Comparison of ENCODE assay signal across 9 cellular contexts in genomic region chr4:10160280-10160856, GRCh38. TPM values are rescaled to one million over a fixed set of nuclear protein-coding genes. Genes with fewer than 3 reads are reported as not detected.
DNase-seq lines count a peak whose midpoint lies in the region; ATAC-seq, FAIRE-seq and TF ChIP-seq lines count a peak whose summit lies in the region.
"Had no signal": no experiment of that assay in that cellular context is flagged by ENCODE, and none has a peak within 500 bp of the region (broad histone marks: within the 10 kb centered on the region; RNA-seq: fewer than 3 reads in every experiment).

No MANE protein-coding gene starts in this region.

- peak; percentile 37 for TF ChIP-seq CTCF in C4-2B (conservative IDR thresholded peaks at IDR 0.05)
- peak; percentile 59 to 83 (median 73); a peak in 5 of 6 replicates for TF ChIP-seq CTCF in K562 (IDR thresholded peaks at IDR 0.05 in 2 of 3, conservative IDR thresholded peaks at IDR 0.05 in 1 of 3; ENCODE audit: insufficient read depth in 2 of 3, low read depth in 1 of 3, low read length in 3 of 3)
- no peak for TF ChIP-seq CTCF in omental fat pad (IDR thresholded peaks at IDR 0.05)

- no peaks in the 10 kb centered on the region for H4K20me1 ChIP-seq in K562 (replicated peaks; ENCODE audit: control insufficient read depth, insufficient read depth, low read length)

- in situ Hi-C loops in K562 (cut with MboI), result loop anchor here (5.0 to 25.0 kb wide), 2 partner anchors 387 to 1252 kb away; no protein-coding TSS in a partner anchor

- BruUV-seq in K562 (replicated peaks; lab: Mats Ljungman, UMichigan), result no TSS peak

- H3K79me2 ChIP-seq in K562 (ENCODE audit: control insufficient read depth, insufficient read depth, low read length), result no peaks in the 10 kb centered on the region

- intact Hi-C loops in K562 (cut with micrococcal nuclease), result loop anchor here (1.0 kb wide), 1 partner anchor 243 kb away; no protein-coding TSS in a partner anchor

- no peaks in the 10 kb centered on the region; the same call in 2 of the 3 replicates for H3K36me3 ChIP-seq in K562 (ENCODE audit: control insufficient read depth, insufficient read depth, low read length)

- no peaks in the 10 kb centered on the region for H3K9me3 ChIP-seq in K562 (replicated peaks; ENCODE audit: control insufficient read depth, insufficient read depth, low read depth, low read length)

- H3K27me3 ChIP-seq in K562 (ENCODE audit: control insufficient read depth in 2 of 2, insufficient read depth in 2 of 2, low read length in 2 of 2), result peaks cover under 1 to 5% of the 10 kb centered on the region in 2 experiments; a peak in 1 of 5 replicates

- peaks cover 0 to 29% of the 10 kb centered on the region in 2 experiments; a peak in 3 of 5 replicates for H3K4me1 ChIP-seq in K562 (replicated peaks in 1 of 2; ENCODE audit: control insufficient read depth in 2 of 2, insufficient read depth in 2 of 2, low read length in 2 of 2)

- TF ChIP-seq EP300 in K562 (IDR thresholded peaks at IDR 0.05; ENCODE audit: low read length), result no peak

- peak; percentile 11 for DNase-seq in HuH-7 (ENCODE audit: low spot score)
- peak; percentile 33 to 68 (median 45) for DNase-seq in K562 (ENCODE audit: extremely low read depth in 1 of 4, low spot score in 3 of 4)
- no peak for DNase-seq in left lobe of liver (ENCODE audit: low spot score)
- DNase-seq in omental fat pad (ENCODE audit: low spot score), result no peak
- no peak for DNase-seq in RPMI8226
- no peak for DNase-seq in GM12891 (ENCODE audit: insufficient read length, low spot score)

- H2AFZ ChIP-seq in K562 (ENCODE audit: low read depth, low read length), result peak overlapping the region; percentile 75

- CTCF ChIA-PET in K562 (lab: Yijun Ruan, JAX; ENCODE audit: low intra/inter-chr PET ratio), result interaction anchor here (1.2 to 2.9 kb wide), 3 partner anchors 244 to 389 kb away, joined by 7 to 21 read pairs (median 17); no protein-coding TSS in a partner anchor

- no peak overlapping the region for H3K4me2 ChIP-seq in K562 (ENCODE audit: insufficient read depth, low read length)

- no peak overlapping the region for H3K4me3 ChIP-seq in K562
- H3K4me3 ChIP-seq: SK-N-MC had no signal

- ATAC-seq in K562 (peak; percentile 73), left lobe of liver (peak; percentile 36), omental fat pad (ENCODE audit: low FRiP score) (no peak), GM19351 (IDR thresholded peaks at IDR 0.05; ENCODE audit: unreplicated experiment) (no peak)

- TF ChIP-seq RAD21 in K562 (CRISPR knock-in tag; conservative IDR thresholded peaks at IDR 0.05 in 1 of 2, IDR thresholded peaks at IDR 0.05 in 1 of 2), result peak; percentile 74 to 85

- TF ChIP-seq POLR2A in K562 (conservative IDR thresholded peaks at IDR 0.05) (no peak), GM12891 (IDR thresholded peaks at IDR 0.05; ENCODE audit: low read depth, low read length) (no peak)

- H3K27ac ChIP-seq in C4-2B (no peak overlapping the region), K562 (ENCODE audit: extremely low read depth, low read depth, low read length) (no peak overlapping the region)
- H3K27ac ChIP-seq: SK-N-MC had no signal

- 27% methylated on average over 7 of the region's 7 CpGs for WGBS in K562 (ENCODE audit: insufficient coverage, low coverage, missing lambda C conversion rate)

- POLR2A ChIA-PET in K562 (lab: Yijun Ruan, JAX), result interaction anchor here (0.6 to 1.4 kb wide), 6 partner anchors 13 to 339 kb away, joined by 3 to 5 read pairs (median 3); no protein-coding TSS in a partner anchor

- no peak overlapping the region for H3K9ac ChIP-seq in K562 (ENCODE audit: insufficient read depth in 1 of 2, low read depth in 2 of 2, low read length in 2 of 2)

- peak; percentile 77 for FAIRE-seq in K562 (lab: Jason Lieb, UNC)
- no peak for FAIRE-seq in GM12891 (lab: Jason Lieb, UNC)

- no peaks in the 10 kb centered on the region for H3K9me1 ChIP-seq in K562 (ENCODE audit: control insufficient read depth, insufficient read depth, low read length)

TF ChIP-seq in K562, 482 proteins besides CTCF, POLR2A, EP300 and RAD21 (continues in another document):
- TF ChIP-seq SNRNP70 (optimal IDR thresholded peaks at IDR 0.05; ENCODE audit: low read depth, low read length) (no peak), SLC30A9 (CRISPR knock-in tag; IDR thresholded peaks at IDR 0.05) (no peak), UBTF (IDR thresholded peaks at IDR 0.05; ENCODE audit: borderline replicate concordance in 1 of 2, low read depth in 2 of 2, low read length in 2 of 2) (no peak), ZNF175 (CRISPR knock-in tag; IDR thresholded peaks at IDR 0.05; ENCODE audit: low read depth) (no peak), ZNF311 (CRISPR knock-in tag; IDR thresholded peaks at IDR 0.05) (0 out of 2 replicates have a peak, but pooled peaks have one; percentile 19), RNF2 (IDR thresholded peaks at IDR 0.05) (no peak), KDM2B (CRISPR knock-in tag; IDR thresholded peaks at IDR 0.05) (no peak), MAFF (IDR thresholded peaks at IDR 0.05; ENCODE audit: low read length) (no peak), MCM2 (IDR thresholded peaks at IDR 0.05; ENCODE audit: low read depth) (no peak), TEAD2 (tag; IDR thresholded peaks at IDR 0.05) (no peak)

TF ChIP-seq in GM12891, 5 proteins besides CTCF, POLR2A, EP300 and RAD21:
- no peak for TF ChIP-seq PAX5 (IDR thresholded peaks at IDR 0.05; ENCODE audit: insufficient read depth, low read length, severe bottlenecking)
- TF ChIP-seq SPI1 (IDR thresholded peaks at IDR 0.05; ENCODE audit: low read depth, low read length), result no peak
- TF ChIP-seq POU2F2 (IDR thresholded peaks at IDR 0.05; ENCODE audit: low read depth, low read length), result no peak
- no peak for TF ChIP-seq TAF1 (IDR thresholded peaks at IDR 0.05; ENCODE audit: low read depth, low read length)
- no peak for TF ChIP-seq POLR2AphosphoS5 (IDR thresholded peaks at IDR 0.05; ENCODE audit: low read depth, low read length)
TF ChIP-seq in GM12891: peak in this region for 0.

RNA-seq across cellular contexts. Expression of gene WDR1, which starts 43.8 kb away (rescaled TPM):
- 72.4 and 125 TPM in 2 replicates for total RNA-seq in K562 (2011; cell fraction: chromatin; rRNA removed; ENCODE audit: low replicate concordance)
- total RNA-seq in K562 (2011; cell fraction: nucleolus; rRNA removed), result 75.3 and 90.2 TPM in 2 replicates
- total RNA-seq in K562 (2011; cell fraction: nucleoplasm; rRNA removed), result 64.2 and 70.3 TPM in 2 replicates
- total RNA-seq in K562 (2014; rRNA removed) (151 and 154 TPM in 2 replicates), K562 (2014; rRNA removed; fragmentation: Illumina TruSeq; extraction: Trizol) (111 and 112 TPM in 2 replicates), K562 (2015; rRNA removed; fragmentation: Illumina TruSeq; extraction: Trizol) (120 and 124 TPM in 2 replicates), K562 (2021) (186 and 213 TPM in 2 replicates), left lobe of liver (69.5 TPM), omental fat pad (100 to 1,000 TPM; 114 to 219 (median 135) TPM)
- polyA plus RNA-seq in K562 (2011; rRNA removed) (140 and 186 TPM in 2 replicates), K562 (2014; fragmentation: Illumina TruSeq; extraction: Trizol) (139 and 149 TPM in 2 replicates), K562 (2014; fragmentation: Nextera tagmentation; extraction: Ambion mirVana) (10 to 100 TPM; 16.1 to 23.0 TPM), K562 (2014; rRNA removed) (120 and 125 TPM in 2 replicates)
- 176 and 298 TPM in 2 replicates for polyA plus RNA-seq in K562 (2011; cell fraction: cytosol; rRNA removed)
- 133 and 190 TPM in 2 replicates for polyA plus RNA-seq in K562 (2011; cell fraction: nucleus; rRNA removed)
- 144 and 177 TPM in 2 replicates for polyA plus RNA-seq in K562 (2012)
- 188 and 256 TPM in 2 replicates for polyA minus RNA-seq in K562 (2011; rRNA and poly(A)+ RNA removed)
- polyA minus RNA-seq in K562 (2011; cell fraction: cytosol; rRNA and poly(A)+ RNA removed), result 111 and 132 TPM in 2 replicates
- polyA minus RNA-seq in K562 (2011; cell fraction: nucleus; rRNA and poly(A)+ RNA removed), result 53.7 and 56.2 TPM in 2 replicates
- polyA plus RNA-seq in GM12891 (2012; ENCODE audit: low read depth, missing spikeins), result 199 TPM

Comparison
In these comparisons a context has a peak if more than half of its experiments do, and no peak if none do; other contexts are left out.
1. CTCF ChIP-seq: peak in C4-2B (single experiment) and K562 (3 of 3); none in omental fat pad (0 of 3).
2. DNase-seq: peak in HuH-7 (single experiment) and K562 (4 of 4); none in left lobe of liver (single experiment), omental fat pad (single experiment), RPMI8226 (single experiment) and GM12891 (single experiment).
3. ATAC-seq: peak in K562 (single experiment) and left lobe of liver (single experiment); none in omental fat pad (single experiment) and GM19351 (single experiment).